Comparison of ENCODE assay signal across 8 cellular contexts in the genomic region with DNA sequence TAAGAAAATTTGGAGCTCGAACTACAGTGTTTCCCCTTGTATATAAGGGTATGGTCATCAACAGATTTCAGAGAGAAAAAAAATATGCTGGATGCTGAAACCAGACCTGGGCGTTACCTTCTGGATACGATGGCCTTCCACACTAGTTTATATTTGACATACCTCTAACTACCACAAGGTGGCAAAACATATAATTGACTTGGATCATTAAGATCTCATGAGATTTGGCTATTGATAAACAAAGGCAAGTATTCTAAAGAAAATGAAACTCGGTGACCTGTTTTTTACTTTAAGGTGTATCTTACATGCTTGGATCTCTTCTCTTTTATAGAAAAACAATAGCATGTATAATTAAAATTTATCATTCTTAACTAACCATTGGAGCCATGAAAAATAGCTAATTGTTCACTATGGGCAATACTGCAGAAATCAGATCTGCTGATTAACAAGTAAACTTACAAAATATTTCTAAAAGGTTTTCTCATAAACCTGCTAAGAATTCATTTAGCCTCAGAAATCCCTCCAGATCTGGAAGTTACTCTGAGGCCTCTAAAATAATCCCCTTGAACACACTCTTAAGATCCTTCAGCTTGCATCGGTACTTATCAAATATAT.
DNase-seq lines count a peak whose midpoint lies in the region; ATAC-seq, FAIRE-seq and TF ChIP-seq lines count a peak whose summit lies in the region.

No MANE protein-coding gene starts in this region.

- no peaks in the 10 kb centered on the region for H3K9me3 Mint-ChIP-seq in T-helper 2 cell treated with Interferon-gamma antibody and Interleukin-4, amounts not matched to agents 5 μg/mL and 100 μg/mL, for 36 hours

- peak; percentile 34 for TF ChIP-seq CTCF in GM10248 (IDR thresholded peaks at IDR 0.05; ENCODE audit: control extremely low read depth, extremely low read depth, low read depth, missing control alignments)
- TF ChIP-seq CTCF in NB4 (IDR thresholded peaks at IDR 0.05; ENCODE audit: low read depth, low read length) = peak; percentile 7

- FAIRE-seq in islet of Langerhans (lab: Jason Lieb, UNC) = peak; percentile 88

- peak; percentile 64 for ATAC-seq in GM21381 (IDR thresholded peaks at IDR 0.05; ENCODE audit: unreplicated experiment)

- no peaks in the 10 kb centered on the region for H3K36me3 Mint-ChIP-seq in T-helper 2 cell treated with Interferon-gamma antibody and Interleukin-4, amounts not matched to agents 5 μg/mL and 100 μg/mL, for 36 hours (ENCODE audit: low read depth)

- peak; percentile 14 for DNase-seq in GM10248 (ENCODE audit: extremely low spot score)
- peak; percentile 12 for DNase-seq in NB4 (ENCODE audit: low read depth)
- no peak for DNase-seq in T-helper 2 cell treated with Interferon-gamma antibody and Interleukin-4, amounts not matched to agents 5 μg/mL and 100 μg/mL, for 36 hours (ENCODE audit: low spot score)
- no peak for DNase-seq in NCI-H2029 (lab: John Stamatoyannopoulos, UW)
- no peak for DNase-seq in UCSD-AML1 (lab: John Stamatoyannopoulos, UW; ENCODE audit: unreplicated experiment)
- DNase-seq in stimulated activated CD4-positive, alpha-beta T cell treated with anti-CD3 and anti-CD28 coated beads, Interleukin-1b, Interleukin-23, amount 100 ng/mL, for 48 hours = no peak

- H3K4me1 Mint-ChIP-seq in T-helper 2 cell treated with Interferon-gamma antibody and Interleukin-4, amounts not matched to agents 5 μg/mL and 100 μg/mL, for 36 hours (ENCODE audit: low read depth) = peaks cover 28% of the 10 kb centered on the region

- no peak overlapping the region for H3K27ac Mint-ChIP-seq in T-helper 2 cell treated with Interferon-gamma antibody and Interleukin-4, amounts not matched to agents 5 μg/mL and 100 μg/mL, for 36 hours

- H3K27me3 Mint-ChIP-seq in T-helper 2 cell treated with Interferon-gamma antibody and Interleukin-4, amounts not matched to agents 5 μg/mL and 100 μg/mL, for 36 hours (ENCODE audit: low read depth) = no peaks in the 10 kb centered on the region

- no peak overlapping the region for H3K4me3 Mint-ChIP-seq in T-helper 2 cell treated with Interferon-gamma antibody and Interleukin-4, amounts not matched to agents 5 μg/mL and 100 μg/mL, for 36 hours

- no peak overlapping the region for H3K4me3 ChIP-seq in NB4 (ENCODE audit: low read depth, low read length)

- POLR2A ChIA-PET in GM10248 (lab: Yijun Ruan, JAX) = no interaction called here

- no peak for TF ChIP-seq POLR2A in NB4 (IDR thresholded peaks at IDR 0.05; ENCODE audit: extremely low read depth, insufficient read length)

- CTCF ChIA-PET in GM10248 (lab: Yijun Ruan, JAX) = interaction anchor here (0.8 to 1.9 kb wide), 6 partner anchors 9 to 696 kb away, joined by 3 to 11 read pairs (median 3); no protein-coding TSS in a partner anchor

Comparison
In these comparisons a context has a peak if more than half of its experiments do, and no peak if none do; other contexts are left out.
1. DNase-seq: peak in GM10248 (single experiment) and NB4 (single experiment); none in T-helper 2 cell treated with Interferon-gamma antibody and Interleukin-4, amounts not matched to agents 5 μg/mL and 100 μg/mL, for 36 hours (single experiment), NCI-H2029 (single experiment), UCSD-AML1 (single experiment) and stimulated activated CD4-positive, alpha-beta T cell treated with anti-CD3 and anti-CD28 coated beads, Interleukin-1b, Interleukin-23, amount 100 ng/mL, for 48 hours (single experiment).